17 cellular contexts compared by ENCODE assay signal in genomic region chr11:60870276-60870675, GRCh38. TPM values are rescaled to one million over a fixed set of nuclear protein-coding genes. Genes with fewer than 3 reads are reported as not detected.
A peak's percentile ranks its signal among the peaks of the same experiment; 100 is the strongest.
DNase-seq lines count a peak whose midpoint lies in the region; ATAC-seq lines count a peak whose summit lies in the region.
"Had no signal": no experiment of that assay in that cellular context is flagged by ENCODE, and none has a peak within 500 bp of the region (broad histone marks: within the 10 kb centered on the region; RNA-seq: fewer than 3 reads in every experiment).

No MANE protein-coding gene starts in this region.

- ATAC-seq in sciatic nerve (no peak), GM21717 (IDR thresholded peaks at IDR 0.05; ENCODE audit: unreplicated experiment) (no peak)

- DNase-seq in activated CD8-positive, alpha-beta memory T cell treated with anti-CD3 and anti-CD28 coated beads for 24 hours: peak; percentile 51
- no peak for DNase-seq in activated CD8-positive, alpha-beta memory T cell treated with anti-CD3 and anti-CD28 coated beads, Interleukin-2, amount 50 U/mL, for 4 hours
- DNase-seq in NCI-H1694 (lab: John Stamatoyannopoulos, UW): peak; percentile 9
- peak; percentile 63 for DNase-seq in cerebellar cortex (ENCODE audit: low spot score)
- peak; percentile 25 for DNase-seq in sciatic nerve (ENCODE audit: low spot score)
- DNase-seq in activated gamma-delta T cell treated with Interleukin-2 at 50 U/mL for 16 hours: no peak
- no peak for DNase-seq in cerebellar nuclear complex (lab: John Stamatoyannopoulos, UW)
- DNase-seq: activated CD4-positive, CD25-positive, alpha-beta regulatory T cell; activated T-cell treated with anti-CD3 and anti-CD28 coated beads, Interleukin-2, amount 50 U/mL, for 1 hour; Kasumi-1; stimulated activated CD4-positive, alpha-beta T cell treated with anti-CD3 and anti-CD28 coated beads, Interleukin-4, amount 100 ng/mL, for 24 hours; stimulated activated naive CD4-positive, alpha-beta T cell treated with Interleukin-2 at 50 U/mL for 16 hours had no signal

- intact Hi-C loops in sciatic nerve (cut with DNase I): no loop called here

RNA-seq across cellular contexts. Expression of gene ZP1, which starts 2.9 kb away (rescaled TPM):
- 0.85 TPM for total RNA-seq in sciatic nerve
- total RNA-seq: Daoy, dermis microvascular lymphatic vessel endothelial cell, mononuclear cell, pulmonary artery endothelial cell had no signal

RNA-seq across cellular contexts. Expression of gene PTGDR2, which starts 14.5 kb away (rescaled TPM):
- total RNA-seq in sciatic nerve: 1.1 TPM
- total RNA-seq: dermis microvascular lymphatic vessel endothelial cell had no signal

RNA-seq across cellular contexts. Expression of gene CCDC86, which starts 28.4 kb away (rescaled TPM):
- total RNA-seq in sciatic nerve: 16.5 TPM

RNA-seq across cellular contexts. Expression of gene PRPF19, which starts 36.1 kb away (rescaled TPM):
- 50.7 TPM for total RNA-seq in sciatic nerve

RNA-seq across cellular contexts. Expression of gene TMEM109, which starts 43.7 kb away (rescaled TPM):
- total RNA-seq in sciatic nerve: 128 TPM

Comparison
In these comparisons a context has a peak if more than half of its experiments do, and no peak if none do; other contexts are left out.
1. DNase-seq: peak in activated CD8-positive, alpha-beta memory T cell treated with anti-CD3 and anti-CD28 coated beads for 24 hours (single experiment), NCI-H1694 (single experiment), cerebellar cortex (single experiment) and sciatic nerve (single experiment); none in activated CD8-positive, alpha-beta memory T cell treated with anti-CD3 and anti-CD28 coated beads, Interleukin-2, amount 50 U/mL, for 4 hours (single experiment), activated gamma-delta T cell treated with Interleukin-2 at 50 U/mL for 16 hours (single experiment) and cerebellar nuclear complex (0 of 2).